In the genomic region with DNA sequence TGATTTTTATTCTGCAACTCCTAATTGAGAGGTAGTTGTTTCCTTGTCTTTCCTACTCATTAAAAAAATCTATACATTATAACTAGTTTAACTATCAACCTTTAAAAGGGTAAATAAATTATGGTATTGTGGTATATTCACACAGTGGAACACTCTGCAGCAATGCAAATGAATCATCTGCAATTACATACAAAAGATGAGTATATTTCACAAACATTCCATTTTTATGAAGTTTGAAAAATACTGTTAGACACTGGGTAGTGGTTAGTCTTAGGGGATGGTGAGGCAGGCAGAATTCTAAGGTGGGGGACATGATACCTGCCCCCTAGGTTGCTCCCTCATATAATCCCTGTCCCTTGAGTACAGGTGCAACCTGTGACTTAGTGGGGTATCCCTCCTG, we compare ENCODE assay signal across 14 cellular contexts. TPM values are rescaled to one million over a fixed set of nuclear protein-coding genes. Genes with fewer than 3 reads are reported as not detected.
DNase-seq lines count a peak whose midpoint lies in the region; ATAC-seq and TF ChIP-seq lines count a peak whose summit lies in the region.
"Had no signal": no experiment of that assay in that cellular context is flagged by ENCODE, and none has a peak within 500 bp of the region (broad histone marks: within the 10 kb centered on the region; RNA-seq: fewer than 3 reads in every experiment).

No MANE protein-coding gene starts in this region.

- H3K4me3 ChIP-seq in Caco-2 (ENCODE audit: low read depth, low read length) (no peak overlapping the region), stomach (no peak overlapping the region)
- H3K4me3 ChIP-seq: BLaER1 had no signal

- TF ChIP-seq EP300 in stomach (IDR thresholded peaks at IDR 0.05): no peak

- CTCF ChIA-PET in Caco-2 (lab: Charles Lee): interaction anchor here (0.9 kb wide), 1 partner anchor 45 kb away, joined by 3 read pairs; no protein-coding TSS in a partner anchor

- H3K4me1 ChIP-seq in Caco-2 (peaks cover 21% of the 10 kb centered on the region), stomach (peaks cover 0 to 13% (median 4%) of the 10 kb centered on the region in 4 donors)
- H3K4me1 ChIP-seq: BLaER1 had no signal

- H3K27ac Mint-ChIP-seq in Caco-2 (ENCODE audit: unreplicated experiment): peak overlapping the region; percentile 53
- no peak overlapping the region for H3K27ac Mint-ChIP-seq in stimulated activated effector memory CD8-positive, alpha-beta T cell treated with anti-CD3 and anti-CD28 coated beads, Interleukin-12 subunit alpha, Interleukin-12 subunit beta, amount 100 ng/mL, for 72 hours
- H3K27ac Mint-ChIP-seq: CD14-positive monocyte; CD8-positive, alpha-beta T cell had no signal

- intact Hi-C loops in Caco-2 (cut with micrococcal nuclease; ENCODE audit: unreplicated experiment) (loop anchor here (1.0 to 5.0 kb wide), 3 partner anchors 9 to 44 kb away; a partner anchor contains a TSS), stomach (cut with DNase I; ENCODE audit: low total_unique reads) (no loop called here)

- POLR2A ChIA-PET in Caco-2 (lab: Charles Lee): no interaction called here

- H3K27me3 ChIP-seq in Caco-2 (replicated peaks; ENCODE audit: control insufficient read depth, insufficient read depth, low read length): no peaks in the 10 kb centered on the region
- H3K27me3 ChIP-seq in stomach: no peaks in the 10 kb centered on the region
- H3K27me3 ChIP-seq: BLaER1 had no signal

- H3K4me1 Mint-ChIP-seq in Caco-2 (ENCODE audit: low read depth, unreplicated experiment): peaks cover 10% of the 10 kb centered on the region
- no peaks in the 10 kb centered on the region for H3K4me1 Mint-ChIP-seq in stimulated activated effector memory CD8-positive, alpha-beta T cell treated with anti-CD3 and anti-CD28 coated beads, Interleukin-12 subunit alpha, Interleukin-12 subunit beta, amount 100 ng/mL, for 72 hours
- H3K4me1 Mint-ChIP-seq: CD14-positive monocyte had no signal

- no peaks in the 10 kb centered on the region for H3K9me3 Mint-ChIP-seq in Caco-2 (ENCODE audit: unreplicated experiment)
- no peaks in the 10 kb centered on the region for H3K9me3 Mint-ChIP-seq in stimulated activated effector memory CD8-positive, alpha-beta T cell treated with anti-CD3 and anti-CD28 coated beads, Interleukin-12 subunit alpha, Interleukin-12 subunit beta, amount 100 ng/mL, for 72 hours
- H3K9me3 Mint-ChIP-seq: CD8-positive, alpha-beta T cell had no signal

- ATAC-seq in SK-N-SH treated with all-trans-retinoic acid at 6 μM for 48 hours: peak; percentile 23; the same call in 2 of the 3 replicates
- ATAC-seq in stimulated activated effector memory CD8-positive, alpha-beta T cell treated with anti-CD3 and anti-CD28 coated beads, Interleukin-12 subunit alpha, Interleukin-12 subunit beta, amount 100 ng/mL, for 72 hours: peak; percentile 8
- ATAC-seq: CD8-positive, alpha-beta T cell had no signal

- H3K27ac ChIP-seq in stomach: no peak overlapping the region
- H3K27ac ChIP-seq: BLaER1 had no signal

- no peak for DNase-seq in Caco-2
- DNase-seq in HCEC 1CT: peak; percentile 22
- DNase-seq in stimulated activated effector memory CD8-positive, alpha-beta T cell treated with anti-CD3 and anti-CD28 coated beads, Interleukin-12 subunit alpha, Interleukin-12 subunit beta, amount 100 ng/mL, for 72 hours (ENCODE audit: low spot score in 2 of 2): no peak
- DNase-seq in stomach: no peak
- DNase-seq in central memory CD4-positive, alpha-beta T cell: no peak
- DNase-seq in NCI-H1417 (lab: John Stamatoyannopoulos, UW): no peak
- DNase-seq: 8988T; CD8-positive, alpha-beta T cell; GDM1; GOT3; H7 had no signal

- TF ChIP-seq CTCF in Caco-2 (IDR thresholded peaks at IDR 0.05; ENCODE audit: insufficient read depth in 1 of 2, low read depth in 1 of 2, low read length in 1 of 2, severe bottlenecking in 1 of 2, unreplicated experiment in 1 of 2) (no peak), stomach (IDR thresholded peaks at IDR 0.05) (no peak)

- H3K4me3 Mint-ChIP-seq in Caco-2 (ENCODE audit: unreplicated experiment): no peak overlapping the region
- H3K4me3 Mint-ChIP-seq in stimulated activated effector memory CD8-positive, alpha-beta T cell treated with anti-CD3 and anti-CD28 coated beads, Interleukin-12 subunit alpha, Interleukin-12 subunit beta, amount 100 ng/mL, for 72 hours: no peak overlapping the region
- H3K4me3 Mint-ChIP-seq: CD14-positive monocyte; CD8-positive, alpha-beta T cell had no signal

- H3K36me3 ChIP-seq in Caco-2 (ENCODE audit: control insufficient read depth, insufficient read depth, low read length) (no peaks in the 10 kb centered on the region), stomach (no peaks in the 10 kb centered on the region)
- H3K36me3 ChIP-seq: BLaER1 had no signal

- H3K36me3 Mint-ChIP-seq in Caco-2 (ENCODE audit: insufficient read depth, unreplicated experiment): no peaks in the 10 kb centered on the region
- H3K36me3 Mint-ChIP-seq in stimulated activated effector memory CD8-positive, alpha-beta T cell treated with anti-CD3 and anti-CD28 coated beads, Interleukin-12 subunit alpha, Interleukin-12 subunit beta, amount 100 ng/mL, for 72 hours: no peaks in the 10 kb centered on the region
- H3K36me3 Mint-ChIP-seq: CD14-positive monocyte; CD8-positive, alpha-beta T cell had no signal

- BruUV-seq in Caco-2 (replicated peaks; lab: Mats Ljungman, UMichigan): no TSS peak

- no peaks in the 10 kb centered on the region for H3K9me3 ChIP-seq in Caco-2
- H3K9me3 ChIP-seq in stomach: no peaks in the 10 kb centered on the region
- H3K9me3 ChIP-seq: BLaER1 had no signal

- TF ChIP-seq POLR2A in stomach (IDR thresholded peaks at IDR 0.05): no peak

- H3K27me3 Mint-ChIP-seq in Caco-2 (ENCODE audit: insufficient read depth, unreplicated experiment): no peaks in the 10 kb centered on the region

TF ChIP-seq in SK-N-SH treated with all-trans-retinoic acid at 6 μM for 48 hours, 23 proteins besides CTCF, POLR2A, EP300 and RAD21:
- TF ChIP-seq, protein P1, sequence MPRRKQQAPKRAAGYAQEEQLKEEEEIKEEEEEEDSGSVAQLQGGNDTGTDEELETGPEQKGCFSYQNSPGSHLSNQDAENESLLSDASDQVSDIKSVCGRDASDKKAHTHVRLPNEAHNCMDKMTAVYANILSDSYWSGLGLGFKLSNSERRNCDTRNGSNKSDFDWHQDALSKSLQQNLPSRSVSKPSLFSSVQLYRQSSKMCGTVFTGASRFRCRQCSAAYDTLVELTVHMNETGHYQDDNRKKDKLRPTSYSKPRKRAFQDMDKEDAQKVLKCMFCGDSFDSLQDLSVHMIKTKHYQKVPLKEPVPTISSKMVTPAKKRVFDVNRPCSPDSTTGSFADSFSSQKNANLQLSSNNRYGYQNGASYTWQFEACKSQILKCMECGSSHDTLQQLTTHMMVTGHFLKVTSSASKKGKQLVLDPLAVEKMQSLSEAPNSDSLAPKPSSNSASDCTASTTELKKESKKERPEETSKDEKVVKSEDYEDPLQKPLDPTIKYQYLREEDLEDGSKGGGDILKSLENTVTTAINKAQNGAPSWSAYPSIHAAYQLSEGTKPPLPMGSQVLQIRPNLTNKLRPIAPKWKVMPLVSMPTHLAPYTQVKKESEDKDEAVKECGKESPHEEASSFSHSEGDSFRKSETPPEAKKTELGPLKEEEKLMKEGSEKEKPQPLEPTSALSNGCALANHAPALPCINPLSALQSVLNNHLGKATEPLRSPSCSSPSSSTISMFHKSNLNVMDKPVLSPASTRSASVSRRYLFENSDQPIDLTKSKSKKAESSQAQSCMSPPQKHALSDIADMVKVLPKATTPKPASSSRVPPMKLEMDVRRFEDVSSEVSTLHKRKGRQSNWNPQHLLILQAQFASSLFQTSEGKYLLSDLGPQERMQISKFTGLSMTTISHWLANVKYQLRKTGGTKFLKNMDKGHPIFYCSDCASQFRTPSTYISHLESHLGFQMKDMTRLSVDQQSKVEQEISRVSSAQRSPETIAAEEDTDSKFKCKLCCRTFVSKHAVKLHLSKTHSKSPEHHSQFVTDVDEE (CRISPR knock-in tag; IDR thresholded peaks at IDR 0.05): no peak
- TF ChIP-seq GLIS3 (CRISPR knock-in tag; IDR thresholded peaks at IDR 0.05) (no peak), ARNTL (CRISPR knock-in tag; IDR thresholded peaks at IDR 0.05; ENCODE audit: borderline replicate concordance, low read depth) (no peak), SNAI2 (CRISPR knock-in tag; IDR thresholded peaks at IDR 0.05) (no peak), CSDC2 (CRISPR knock-in tag; IDR thresholded peaks at IDR 0.05) (no peak), TCF4 (CRISPR knock-in tag; IDR thresholded peaks at IDR 0.05; ENCODE audit: borderline replicate concordance) (no peak)
- TF ChIP-seq, protein P2, sequence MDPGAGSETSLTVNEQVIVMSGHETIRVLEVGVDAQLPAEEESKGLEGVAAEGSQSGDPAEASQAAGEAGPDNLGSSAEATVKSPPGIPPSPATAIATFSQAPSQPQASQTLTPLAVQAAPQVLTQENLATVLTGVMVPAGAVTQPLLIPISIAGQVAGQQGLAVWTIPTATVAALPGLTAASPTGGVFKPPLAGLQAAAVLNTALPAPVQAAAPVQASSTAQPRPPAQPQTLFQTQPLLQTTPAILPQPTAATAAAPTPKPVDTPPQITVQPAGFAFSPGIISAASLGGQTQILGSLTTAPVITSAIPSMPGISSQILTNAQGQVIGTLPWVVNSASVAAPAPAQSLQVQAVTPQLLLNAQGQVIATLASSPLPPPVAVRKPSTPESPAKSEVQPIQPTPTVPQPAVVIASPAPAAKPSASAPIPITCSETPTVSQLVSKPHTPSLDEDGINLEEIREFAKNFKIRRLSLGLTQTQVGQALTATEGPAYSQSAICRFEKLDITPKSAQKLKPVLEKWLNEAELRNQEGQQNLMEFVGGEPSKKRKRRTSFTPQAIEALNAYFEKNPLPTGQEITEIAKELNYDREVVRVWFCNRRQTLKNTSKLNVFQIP (CRISPR knock-in tag; IDR thresholded peaks at IDR 0.05; ENCODE audit: borderline replicate concordance, low read depth): no peak

RNA-seq across cellular contexts. Expression of a gene that starts 44.0 kb away (rescaled TPM):
- total RNA-seq in Caco-2 (2022): 63.6 and 64.9 TPM in 2 replicates
- 100 to 1,000 TPM in 3 of 5 donors, 10 to 100 TPM in 2; 83.9 to 237 (median 105) TPM for total RNA-seq in stomach
- polyA plus RNA-seq in stomach: 10 to 100 TPM in 2 of 3 donors, 1 to 10 TPM in 1; 5.7 to 14.7 (median 14.5) TPM
- total RNA-seq: CD8-positive, alpha-beta T cell had no signal
- polyA plus RNA-seq: CD14-positive monocyte had no signal
